Comparison of ENCODE assay signal across 11 cellular contexts in genomic region chr12:11853126-11853525, GRCh38.
DNase-seq lines count a peak whose midpoint lies in the region; ATAC-seq, FAIRE-seq and TF ChIP-seq lines count a peak whose summit lies in the region.
"Had no signal": no experiment of that assay in that cellular context is flagged by ENCODE, and none has a peak within 500 bp of the region (broad histone marks: within the 10 kb centered on the region; RNA-seq: fewer than 3 reads in every experiment).

No MANE protein-coding gene starts in this region.

- ATAC-seq in HepG2 (no peak), right lobe of liver (no peak)
- ATAC-seq: body of pancreas had no signal

- H4K20me1 ChIP-seq in HepG2 (ENCODE audit: insufficient read depth, low read length), result no peaks in the 10 kb centered on the region

- H2AFZ ChIP-seq in HepG2 (ENCODE audit: low read length), result no peak overlapping the region

- CTCF ChIA-PET in HepG2 (lab: Yijun Ruan, JAX; ENCODE audit: low intra/inter-chr PET ratio, low total read pairs) (no interaction called here), RWPE1 (lab: Yijun Ruan, JAX) (no interaction called here)

- no peak overlapping the region for H3K4me3 ChIP-seq in HepG2 (replicated peaks in 1 of 3; ENCODE audit: insufficient read depth in 1 of 3, low read depth in 2 of 3, low read length in 3 of 3)
- H3K4me3 ChIP-seq in right lobe of liver, result no peak overlapping the region
- H3K4me3 ChIP-seq in H7 (ENCODE audit: insufficient read depth, low read depth, low read length), result no peak overlapping the region
- H3K4me3 ChIP-seq: body of pancreas had no signal

- H3K79me2 ChIP-seq in HepG2 (ENCODE audit: insufficient read depth, low read length), result no peaks in the 10 kb centered on the region

- TF ChIP-seq EP300 in HepG2 (IDR thresholded peaks at IDR 0.05; ENCODE audit: low read depth in 2 of 2, low read length in 2 of 2) (no peak), HepG2 (CRISPR knock-in tag; IDR thresholded peaks at IDR 0.05; ENCODE audit: borderline replicate concordance) (no peak)

- H3K9ac ChIP-seq in HepG2 (ENCODE audit: insufficient read depth, low read depth, low read length), result no peak overlapping the region

- no peak for TF ChIP-seq RAD21 in HepG2 (CRISPR knock-in tag; IDR thresholded peaks at IDR 0.05)

- H3K9me3 ChIP-seq in HepG2 (ENCODE audit: low read length), result no peaks in the 10 kb centered on the region
- no peaks in the 10 kb centered on the region for H3K9me3 ChIP-seq in right lobe of liver
- H3K9me3 ChIP-seq: body of pancreas had no signal

- in situ Hi-C loops in HepG2 (cut with HindIII; ENCODE audit: extremely low pct_ligation_motif_present, low pct_unique_long_range_greater_than_20kb), result no loop called here

- no peaks in the 10 kb centered on the region for H3K27me3 ChIP-seq in HepG2 (ENCODE audit: control insufficient read depth in 1 of 2, insufficient read depth in 2 of 2, low read length in 2 of 2)
- no peaks in the 10 kb centered on the region for H3K27me3 ChIP-seq in right lobe of liver
- H3K27me3 ChIP-seq in H7 (ENCODE audit: control insufficient read depth, insufficient read depth, low read length), result no peaks in the 10 kb centered on the region
- H3K27me3 ChIP-seq: body of pancreas had no signal

- intact Hi-C loops in HepG2 (cut with micrococcal nuclease; ENCODE audit: unreplicated experiment), result no loop called here
- intact Hi-C loops in right lobe of liver (cut with DNase I), result no loop called here

- H3K4me1 ChIP-seq in HepG2 (ENCODE audit: insufficient read depth, low read length) (0 out of 2 replicates have a peak, but pooled peaks cover 6% of the 10 kb centered on the region), right lobe of liver (no peaks in the 10 kb centered on the region)
- H3K4me1 ChIP-seq: body of pancreas had no signal

- no peak for FAIRE-seq in HepG2 (lab: Jason Lieb, UNC)

- TF ChIP-seq CTCF in HepG2 (CRISPR knock-in tag; IDR thresholded peaks at IDR 0.05) (no peak), right lobe of liver (IDR thresholded peaks at IDR 0.05) (no peak), RWPE1 (conservative IDR thresholded peaks at IDR 0.05; ENCODE audit: low read depth) (no peak)

- POLR2A ChIA-PET in HepG2 (lab: Yijun Ruan, JAX), result no interaction called here
- POLR2A ChIA-PET in RWPE1 (lab: Yijun Ruan, JAX; ENCODE audit: low non-redundant PET), result no interaction called here

- H3K4me2 ChIP-seq in HepG2 (ENCODE audit: low read depth, low read length), result no peak overlapping the region

- TF ChIP-seq POLR2A in HepG2 (IDR thresholded peaks at IDR 0.05; ENCODE audit: insufficient read depth in 1 of 2, low read depth in 2 of 2, low read length in 2 of 2) (no peak), right lobe of liver (IDR thresholded peaks at IDR 0.05) (no peak)

- 90% methylated on average over 12 of the region's 12 CpGs for WGBS in HepG2 (ENCODE audit: low lambda C conversion rate)
- WGBS in right lobe of liver (ENCODE audit: insufficient coverage, low coverage, low lambda C conversion rate, missing lambda C conversion rate), result 83% methylated on average over 12 of the region's 12 CpGs

- DNase-seq in HepG2 (ENCODE audit: low spot score) (no peak), right lobe of liver (no peak), NCI-H2107 (lab: John Stamatoyannopoulos, UW) (peak; percentile 80), SHP77 (lab: John Stamatoyannopoulos, UW) (peak; percentile 33 to 48), RWPE1 (ENCODE audit: low spot score) (no peak), AG08396 (ENCODE audit: low spot score) (no peak), H7 (no peak)
- DNase-seq in activated CD4-positive, CD25-positive, alpha-beta regulatory T cell treated with anti-CD3 and anti-CD28 coated beads, Interleukin-2, amount 50 U/mL, for 72 hours, result no peak
- DNase-seq: hippocampal formation, occipital lobe had no signal

- H3K36me3 ChIP-seq in HepG2 (replicated peaks in 1 of 2; ENCODE audit: control insufficient read depth in 1 of 2, insufficient read depth in 2 of 2, low read length in 2 of 2) (0 out of 5 replicates have a peak, but pooled peaks cover 0 to 5% of the 10 kb centered on the region in 2 experiments), right lobe of liver (peaks cover 0 to 20% (median 5%) of the 10 kb centered on the region in 4 donors), H7 (replicated peaks; ENCODE audit: control insufficient read depth, insufficient read depth, low read length) (no peaks in the 10 kb centered on the region)

- H3K27ac ChIP-seq in HepG2 (ENCODE audit: extremely low read length, insufficient read depth, low read length) (no peak overlapping the region), right lobe of liver (no peak overlapping the region), RWPE1 (no peak overlapping the region)
- H3K27ac ChIP-seq: body of pancreas had no signal

- no TSS peak for BruUV-seq in HepG2 (replicated peaks; lab: Mats Ljungman, UMichigan)

TF ChIP-seq in HepG2, 621 proteins besides CTCF, POLR2A, EP300 and RAD21:
- peak; percentile 87 for TF ChIP-seq LCORL (IDR thresholded peaks at IDR 0.05)
- no peak for TF ChIP-seq LCORL (CRISPR knock-in tag; IDR thresholded peaks at IDR 0.05)
- no peak for TF ChIP-seq HHEX (CRISPR knock-in tag; IDR thresholded peaks at IDR 0.05)
- TF ChIP-seq DNMT3B (CRISPR knock-in tag; conservative IDR thresholded peaks at IDR 0.05), result no peak
- no peak for TF ChIP-seq ZNF12 (CRISPR knock-in tag; IDR thresholded peaks at IDR 0.05)
- TF ChIP-seq MED1 (CRISPR knock-in tag; IDR thresholded peaks at IDR 0.05), result no peak

Comparison
In these comparisons a context has a peak if more than half of its experiments do, and no peak if none do; other contexts are left out.
1. DNase-seq: peak in NCI-H2107 (single experiment) and SHP77 (2 of 2); none in HepG2 (single experiment), right lobe of liver (0 of 3), RWPE1 (single experiment), activated CD4-positive, CD25-positive, alpha-beta regulatory T cell treated with anti-CD3 and anti-CD28 coated beads, Interleukin-2, amount 50 U/mL, for 72 hours (single experiment), AG08396 (single experiment) and H7 (single experiment).